8 cellular contexts compared by ENCODE assay signal in genomic region chr1:211579434-211580302, GRCh38. TPM values are rescaled to one million over a fixed set of nuclear protein-coding genes. Genes with fewer than 3 reads are reported as not detected.
DNase-seq lines count a peak whose midpoint lies in the region; ATAC-seq lines count a peak whose summit lies in the region.

No MANE protein-coding gene starts in this region.

- no peaks in the 10 kb centered on the region for H3K27me3 ChIP-seq in mucosa of rectum (ENCODE audit: control insufficient read depth in 2 of 2, insufficient read depth in 2 of 2, low read length in 2 of 2)

- peak in 3 of 4 experiments; percentile 79 to 84 (median 83) for DNase-seq in activated CD4-positive, CD25-positive, alpha-beta regulatory T cell (lab: John Stamatoyannopoulos, UW)
- no peak for DNase-seq in activated CD4-positive, CD25-positive, alpha-beta regulatory T cell treated with anti-CD3 and anti-CD28 coated beads, Interleukin-2, amount 50 U/mL, for 72 hours
- DNase-seq in HuH-7.5 (ENCODE audit: low spot score) = peak; percentile 51
- peak; percentile 45 for DNase-seq in SHP77 treated with DMSO at 0.1 percent for 48 hours (lab: John Stamatoyannopoulos, UW)
- DNase-seq in dermis blood vessel endothelial cell = peak; percentile 63
- DNase-seq in stimulated activated CD4-positive, alpha-beta T cell treated with anti-CD3 and anti-CD28 coated beads, Interleukin-12 subunit alpha, Interleukin-12 subunit beta, amount 100 ng/mL, for 4 hours = no peak

- H3K27ac ChIP-seq in mucosa of rectum (ENCODE audit: low read depth in 2 of 2, low read length in 2 of 2) = peak overlapping the region; percentile 91

- peak overlapping the region; percentile 78 to 89 for H3K9ac ChIP-seq in mucosa of rectum (ENCODE audit: low read depth in 1 of 2, low read length in 2 of 2)

- ATAC-seq in GM21786 (IDR thresholded peaks at IDR 0.05; ENCODE audit: unreplicated experiment) = peak; percentile 32

- H3K36me3 ChIP-seq in mucosa of rectum (ENCODE audit: control insufficient read depth in 2 of 2, insufficient read depth in 2 of 2, low read length in 2 of 2) = peaks cover 8 to 12% of the 10 kb centered on the region in 2 donors

- no peaks in the 10 kb centered on the region for H3K9me3 ChIP-seq in mucosa of rectum (ENCODE audit: control insufficient read depth in 2 of 2, low read length in 2 of 2)

- peak overlapping the region; percentile 78 to 84 for H3K4me3 ChIP-seq in mucosa of rectum (ENCODE audit: low read length in 2 of 2)

- peaks cover 18 to 27% of the 10 kb centered on the region in 2 donors for H3K4me1 ChIP-seq in mucosa of rectum (ENCODE audit: control insufficient read depth in 2 of 2, insufficient read depth in 2 of 2, low read length in 2 of 2)

RNA-seq across cellular contexts. Expression of gene SLC30A1, which starts 0.7 kb away (rescaled TPM):
- 39.1 and 65.2 TPM in 2 replicates for total RNA-seq in dermis blood vessel endothelial cell

Comparison
In these comparisons a context has a peak if more than half of its experiments do, and no peak if none do; other contexts are left out.
1. DNase-seq: peak in activated CD4-positive, CD25-positive, alpha-beta regulatory T cell (3 of 4), HuH-7.5 (single experiment), SHP77 treated with DMSO at 0.1 percent for 48 hours (single experiment) and dermis blood vessel endothelial cell (single experiment); none in activated CD4-positive, CD25-positive, alpha-beta regulatory T cell treated with anti-CD3 and anti-CD28 coated beads, Interleukin-2, amount 50 U/mL, for 72 hours (single experiment) and stimulated activated CD4-positive, alpha-beta T cell treated with anti-CD3 and anti-CD28 coated beads, Interleukin-12 subunit alpha, Interleukin-12 subunit beta, amount 100 ng/mL, for 4 hours (single experiment).